ENCODE assay signal across 3 cellular contexts in genomic region chr11:9821008-9821752, GRCh38.
TF ChIP-seq lines count a peak whose summit lies in the region.

No MANE protein-coding gene starts in this region.

TF ChIP-seq in A549, 52 proteins besides CTCF, POLR2A, EP300 and RAD21 (continued from another document):
- TF ChIP-seq, protein P1, sequence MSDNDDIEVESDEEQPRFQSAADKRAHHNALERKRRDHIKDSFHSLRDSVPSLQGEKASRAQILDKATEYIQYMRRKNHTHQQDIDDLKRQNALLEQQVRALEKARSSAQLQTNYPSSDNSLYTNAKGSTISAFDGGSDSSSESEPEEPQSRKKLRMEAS (IDR thresholded peaks at IDR 0.05), result peak; percentile 33; the same call in 1 of the 2 replicates

TF ChIP-seq in GM23338, 12 proteins besides CTCF, POLR2A, EP300 and RAD21 (continued from another document):
- TF ChIP-seq REST (IDR thresholded peaks at IDR 0.05; ENCODE audit: unreplicated experiment), result no peak

TF ChIP-seq in WTC11, 78 proteins besides CTCF, POLR2A, EP300 and RAD21 (continued from another document):
- TF ChIP-seq ZNF317 (CRISPR knock-in tag; IDR thresholded peaks at IDR 0.05; ENCODE audit: borderline replicate concordance, low read depth), result no peak
